ENCODE assay signal across 9 cellular contexts in genomic region chr1:160711528-160712311, GRCh38. TPM values are rescaled to one million over a fixed set of nuclear protein-coding genes. Genes with fewer than 3 reads are reported as not detected.
DNase-seq lines count a peak whose midpoint lies in the region; ATAC-seq and TF ChIP-seq lines count a peak whose summit lies in the region.
"Had no signal": no experiment of that assay in that cellular context is flagged by ENCODE, and none has a peak within 500 bp of the region (broad histone marks: within the 10 kb centered on the region; RNA-seq: fewer than 3 reads in every experiment).

Gene CD48 (minus strand): TSS chr1:160711822. CDS start chr1:160711763, 59 bp downstream.

- peak within 1 kb of the TSS; percentile 97 for H3K4me3 ChIP-seq in GM12864 (ENCODE audit: low read depth, low read length)

- H3K4me1 ChIP-seq in H9 (ENCODE audit: insufficient read depth, low read length), result no peaks in the 10 kb centered on the region

- H3K18ac ChIP-seq in H9 (ENCODE audit: insufficient read length, low read depth, low read length), result no peak within 1 kb of the TSS

- H3K27me3 Mint-ChIP-seq in T-helper 17 cell, result peaks cover 7% of the 10 kb centered on the region
- H3K27me3 Mint-ChIP-seq in H9 (ENCODE audit: low read depth), result peaks cover 1% of the 10 kb centered on the region; the same call in 1 of the 2 replicates

- no peak within 1 kb of the TSS for H2AK5ac ChIP-seq in H9 (ENCODE audit: insufficient read length, low read length)

- H3K56ac ChIP-seq in H9 (ENCODE audit: insufficient read length, low read depth, low read length), result no peak within 1 kb of the TSS

- no peak within 1 kb of the TSS for H2AFZ ChIP-seq in H9 (ENCODE audit: low read length)

- H3T11ph ChIP-seq in H9 (ENCODE audit: low read length), result no peak within 1 kb of the TSS

- H3K27me3 ChIP-seq in H9 (ENCODE audit: insufficient read depth, low read length), result no peaks in the 10 kb centered on the region

- no peak within 1 kb of the TSS; the same call in 1 of the 2 replicates for H3K14ac ChIP-seq in H9 (ENCODE audit: insufficient read depth, low read length)

- H4K91ac ChIP-seq in H9 (ENCODE audit: insufficient read length, low read depth, low read length), result no peak within 1 kb of the TSS

- TF ChIP-seq CTCF in GM12864 (IDR thresholded peaks at IDR 0.05; ENCODE audit: low read depth, low read length, missing control alignments), result no peak
- TF ChIP-seq CTCF in RWPE1 (conservative IDR thresholded peaks at IDR 0.05; ENCODE audit: low read depth), result no peak
- no peak for TF ChIP-seq CTCF in H9 (conservative IDR thresholded peaks at IDR 0.05)

- H2BK5ac ChIP-seq in H9 (ENCODE audit: insufficient read length, low read length), result no peak within 1 kb of the TSS

- no peak within 1 kb of the TSS for H3K23ac ChIP-seq in H9 (ENCODE audit: insufficient read length, low read depth, low read length)

- CTCF ChIA-PET in RWPE1 (lab: Yijun Ruan, JAX), result no interaction called here

- H3K4me1 Mint-ChIP-seq in T-helper 17 cell (peaks cover 33% of the 10 kb centered on the region), H9 (no peaks in the 10 kb centered on the region)

- H3K9ac ChIP-seq in H9 (ENCODE audit: extremely low read depth, insufficient read length, low read length), result no peak within 1 kb of the TSS

- H3K27ac ChIP-seq in RWPE1 (no peak within 1 kb of the TSS), H9 (ENCODE audit: insufficient read length, low read depth, low read length) (no peak within 1 kb of the TSS)

- H3K27ac Mint-ChIP-seq in T-helper 17 cell (no peak within 1 kb of the TSS), H9 (no peak within 1 kb of the TSS)

- no peak within 1 kb of the TSS for H2BK15ac ChIP-seq in H9 (ENCODE audit: low read depth, low read length)

- no peak within 1 kb of the TSS for H3K4ac ChIP-seq in H9 (ENCODE audit: low read depth, low read length)

- H3K36me3 Mint-ChIP-seq in T-helper 17 cell (ENCODE audit: low read depth), result peaks cover 3% of the 10 kb centered on the region
- no peaks in the 10 kb centered on the region for H3K36me3 Mint-ChIP-seq in H9 (ENCODE audit: insufficient read depth in 1 of 3, low read depth in 3 of 3)

- no peak within 1 kb of the TSS for H2BK20ac ChIP-seq in H9 (ENCODE audit: low read depth, low read length, poor library complexity, severe bottlenecking)

- POLR2A ChIA-PET in RWPE1 (lab: Yijun Ruan, JAX; ENCODE audit: low non-redundant PET), result no interaction called here

- WGBS in H9 (ENCODE audit: extremely low coverage, insufficient read length, low lambda C conversion rate), result no CpG with 5 or more reads among the region's 9 CpGs

- H3K4me2 ChIP-seq in H9 (ENCODE audit: insufficient read depth, insufficient read length, low read length), result no peak within 1 kb of the TSS

- peak; percentile 42 for ATAC-seq in HG02763 (IDR thresholded peaks at IDR 0.05; ENCODE audit: unreplicated experiment)
- ATAC-seq in T-helper 17 cell, result peak; percentile 63
- ATAC-seq: HCT116 had no signal

- no peaks in the 10 kb centered on the region for H4K20me1 ChIP-seq in H9 (ENCODE audit: control insufficient read depth, insufficient read depth, insufficient read length)

- H3K4me3 Mint-ChIP-seq in T-helper 17 cell, result no peak within 1 kb of the TSS
- H3K4me3 Mint-ChIP-seq in H9, result no peak within 1 kb of the TSS

- DNase-seq in GM12864 (ENCODE audit: low read depth) (peak; percentile 81), T-helper 17 cell (peak in 1 of 3 donors; percentile 28), germinal center (ENCODE audit: low spot score) (peak; percentile 47), DMS53 treated with DMSO at 0.1 percent for 48 hours (lab: John Stamatoyannopoulos, UW; ENCODE audit: unreplicated experiment) (no peak), RWPE1 (ENCODE audit: low spot score) (no peak), H9 (no peak), cerebellar nuclear complex (lab: John Stamatoyannopoulos, UW) (no peak)

- no peaks in the 10 kb centered on the region for H3K9me3 ChIP-seq in T-helper 17 cell (ENCODE audit: control insufficient read depth, low read length, poor library complexity, severe bottlenecking)
- no peaks in the 10 kb centered on the region for H3K9me3 ChIP-seq in H9 (ENCODE audit: control insufficient read depth, low read depth, low read length)

- no peak within 1 kb of the TSS for H2BK120ac ChIP-seq in H9 (ENCODE audit: low read depth, low read length, poor library complexity, severe bottlenecking)

- H3K79me1 ChIP-seq in H9 (ENCODE audit: insufficient read depth, low read depth, low read length, poor library complexity, severe bottlenecking), result no peaks in the 10 kb centered on the region

- no peak within 1 kb of the TSS for H4K5ac ChIP-seq in H9 (ENCODE audit: insufficient read length, low read depth, low read length)

- H3K23me2 ChIP-seq in H9 (ENCODE audit: insufficient read length, low read depth, low read length, poor library complexity, severe bottlenecking), result no peaks in the 10 kb centered on the region

- no peaks in the 10 kb centered on the region for H3K79me2 ChIP-seq in H9 (ENCODE audit: insufficient read depth, low read length)

- H3K9me3 Mint-ChIP-seq in H9, result no peaks in the 10 kb centered on the region

- H2BK12ac ChIP-seq in H9 (ENCODE audit: insufficient read length, low read depth, low read length), result no peak within 1 kb of the TSS

- H4K8ac ChIP-seq in H9 (replicated peaks; ENCODE audit: insufficient read length, low read depth, low read length), result no peak within 1 kb of the TSS

RNA-seq across cellular contexts. Expression of gene CD48, which starts in this region (rescaled TPM):
- total RNA-seq in T-helper 17 cell (100 to 1,000 TPM; 386 to 387 TPM), H9 (2021) (not detected in 2 replicates)

Comparison
In these comparisons a context has a peak if more than half of its experiments do, and no peak if none do; other contexts are left out.
1. RNA of gene CD48 (total RNA-seq): 386 to 387 TPM in T-helper 17 cell; not detected in H9; every median in the first group is over 100 times any median in the second.
2. DNase-seq: peak in GM12864 (single experiment) and germinal center (single experiment); none in DMS53 treated with DMSO at 0.1 percent for 48 hours (single experiment), RWPE1 (single experiment), H9 (single experiment) and cerebellar nuclear complex (0 of 2).